In genomic region chr1:236416165-236416564, GRCh38 we compare ENCODE assay signal across 13 cellular contexts. TPM values are rescaled to one million over a fixed set of nuclear protein-coding genes. Genes with fewer than 3 reads are reported as not detected.
DNase-seq lines count a peak whose midpoint lies in the region; ATAC-seq, FAIRE-seq and TF ChIP-seq lines count a peak whose summit lies in the region.
"Had no signal": no experiment of that assay in that cellular context is flagged by ENCODE, and none has a peak within 500 bp of the region (broad histone marks: within the 10 kb centered on the region; RNA-seq: fewer than 3 reads in every experiment).

No MANE protein-coding gene starts in this region.

- H3K4me1 ChIP-seq in A673 (ENCODE audit: insufficient read depth, low read length, poor library complexity, severe bottlenecking): no peaks in the 10 kb centered on the region
- H3K4me1 ChIP-seq in endothelial cell of umbilical vein (ENCODE audit: control insufficient read depth, extremely low read depth, insufficient read depth, low read length): no peaks in the 10 kb centered on the region

- H3K27me3 ChIP-seq in A673 (replicated peaks; ENCODE audit: insufficient read depth, low read depth, low read length, poor library complexity) (no peaks in the 10 kb centered on the region), endothelial cell of umbilical vein (ENCODE audit: control insufficient read depth in 2 of 2, insufficient read depth in 2 of 2, low read length in 2 of 2) (no peaks in the 10 kb centered on the region)
- H3K27me3 ChIP-seq: body of pancreas had no signal

- H3K4me3 ChIP-seq in A673 (ENCODE audit: low read depth, low read length, poor library complexity, severe bottlenecking): no peak overlapping the region
- H3K4me3 ChIP-seq in endothelial cell of umbilical vein (replicated peaks in 1 of 3; ENCODE audit: insufficient read depth in 1 of 3, low read depth in 1 of 3, low read length in 3 of 3): no peak overlapping the region
- H3K4me3 ChIP-seq: body of pancreas had no signal

- ATAC-seq in GM18867 (IDR thresholded peaks at IDR 0.05; ENCODE audit: unreplicated experiment) (peak; percentile 83), WTC11 (no peak), HG03354 (IDR thresholded peaks at IDR 0.05; ENCODE audit: poor library complexity, severe bottlenecking, unreplicated experiment) (no peak), GM21825 (IDR thresholded peaks at IDR 0.05; ENCODE audit: unreplicated experiment) (no peak), HG02981 (IDR thresholded peaks at IDR 0.05; ENCODE audit: unreplicated experiment) (no peak)
- ATAC-seq: body of pancreas had no signal

- no peak for TF ChIP-seq POLR2A in endothelial cell of umbilical vein (IDR thresholded peaks at IDR 0.05; ENCODE audit: low read depth, low read length)

- H3K27ac ChIP-seq in A673 (ENCODE audit: low read depth, low read length, poor library complexity, severe bottlenecking): peak overlapping the region; percentile 54
- no peak overlapping the region for H3K27ac ChIP-seq in endothelial cell of umbilical vein (ENCODE audit: insufficient read depth, low read depth, low read length)
- H3K27ac ChIP-seq: body of pancreas, C4-2B had no signal

- no peak overlapping the region for H2AFZ ChIP-seq in endothelial cell of umbilical vein (ENCODE audit: low read depth, low read length)

- dilution Hi-C loops in endothelial cell of umbilical vein (cut with MboI; ENCODE audit: extremely low pct_ligation_motif_present, low sequenced_read_pairs): no loop called here

- H3K4me1 Mint-ChIP-seq in WTC11: peaks cover 17% of the 10 kb centered on the region

- no peaks in the 10 kb centered on the region for H4K20me1 ChIP-seq in endothelial cell of umbilical vein (replicated peaks; ENCODE audit: control insufficient read depth, extremely low read depth, insufficient read depth, low read length)

- H3K36me3 ChIP-seq in A673 (ENCODE audit: insufficient read depth, low read length, poor library complexity, severe bottlenecking) (no peaks in the 10 kb centered on the region), endothelial cell of umbilical vein (ENCODE audit: control insufficient read depth in 2 of 2, extremely low read depth in 1 of 2, insufficient read depth in 2 of 2, low read length in 2 of 2) (no peaks in the 10 kb centered on the region)

- no peaks in the 10 kb centered on the region for H3K9me1 ChIP-seq in endothelial cell of umbilical vein (replicated peaks; ENCODE audit: control insufficient read depth, extremely low read depth, insufficient read depth, low read length)

- H3K4me2 ChIP-seq in endothelial cell of umbilical vein (ENCODE audit: insufficient read depth, low read length): peak overlapping the region; percentile 25

- DNase-seq in A673 (ENCODE audit: low spot score) (peak; percentile 63), WTC11 (ENCODE audit: low spot score) (no peak), endothelial cell of umbilical vein (ENCODE audit: low read depth, low spot score) (peak; percentile 13), islet precursor cell (no peak)
- DNase-seq: body of pancreas, NCI-H2171 treated with DMSO at 0.1 percent for 48 hours, RPMI8226 had no signal

- 0 out of 2 replicates have a peak, but pooled peaks cover 4% of the 10 kb centered on the region for H3K36me3 Mint-ChIP-seq in WTC11

- H3K4me3 Mint-ChIP-seq in WTC11: no peak overlapping the region

- FAIRE-seq in endothelial cell of umbilical vein (lab: Jason Lieb, UNC): no peak
- FAIRE-seq: urothelium cell line had no signal

- CTCF ChIA-PET in A673 (lab: Charles Lee) (no interaction called here), WTC11 (lab: Charles Lee) (no interaction called here), endothelial cell of umbilical vein (lab: Charles Lee) (interaction anchor here (0.6 kb wide), 1 partner anchor 15 kb away, joined by 3 read pairs; no protein-coding TSS in a partner anchor)

- no peaks in the 10 kb centered on the region for H3K9me3 Mint-ChIP-seq in WTC11

- H3K79me2 ChIP-seq in endothelial cell of umbilical vein (ENCODE audit: control insufficient read depth, insufficient read depth, low read length): no peaks in the 10 kb centered on the region

- peak overlapping the region; percentile 24; the same call in 1 of the 2 replicates for H3K27ac Mint-ChIP-seq in WTC11

- H3K9ac ChIP-seq in endothelial cell of umbilical vein (replicated peaks; ENCODE audit: extremely low read depth, insufficient read depth, low read length): no peak overlapping the region

- POLR2A ChIA-PET in A673 (lab: Charles Lee; ENCODE audit: low non-redundant PET): no interaction called here
- POLR2A ChIA-PET in WTC11 (lab: Charles Lee): no interaction called here
- POLR2A ChIA-PET in endothelial cell of umbilical vein (lab: Charles Lee): no interaction called here

- intact Hi-C loops in A673 (cut with micrococcal nuclease; ENCODE audit: unreplicated experiment): no loop called here
- intact Hi-C loops in endothelial cell of umbilical vein (cut with micrococcal nuclease): no loop called here

- H3K9me3 ChIP-seq in A673 (ENCODE audit: low read depth, low read length, poor library complexity, severe bottlenecking) (no peaks in the 10 kb centered on the region), endothelial cell of umbilical vein (replicated peaks; ENCODE audit: control insufficient read depth, insufficient read depth, low read length) (no peaks in the 10 kb centered on the region)
- H3K9me3 ChIP-seq: body of pancreas had no signal

- TF ChIP-seq CTCF in A673 (conservative IDR thresholded peaks at IDR 0.05; ENCODE audit: low read depth, low read length) (no peak), WTC11 (IDR thresholded peaks at IDR 0.05) (no peak), endothelial cell of umbilical vein (IDR thresholded peaks at IDR 0.05; ENCODE audit: extremely low read depth in 1 of 2, insufficient read depth in 1 of 2, low read depth in 1 of 2, low read length in 2 of 2) (no peak)

- H3K27me3 Mint-ChIP-seq in WTC11 (ENCODE audit: low read depth): no peaks in the 10 kb centered on the region

- BruUV-seq in A673 (replicated peaks; lab: Mats Ljungman, UMichigan) (no TSS peak), endothelial cell of umbilical vein (replicated peaks; lab: Mats Ljungman, UMichigan) (no TSS peak)

TF ChIP-seq in WTC11, 78 proteins besides CTCF, POLR2A, EP300 and RAD21:
- TF ChIP-seq OVOL2 (CRISPR knock-in tag; IDR thresholded peaks at IDR 0.05; ENCODE audit: borderline replicate concordance): no peak
- TF ChIP-seq RORB (CRISPR knock-in tag; IDR thresholded peaks at IDR 0.05): no peak
- no peak for TF ChIP-seq ZMAT4 (CRISPR knock-in tag; IDR thresholded peaks at IDR 0.05)

TF ChIP-seq in endothelial cell of umbilical vein, 7 proteins besides CTCF, POLR2A, EP300 and RAD21:
- TF ChIP-seq POLR2AphosphoS5 (IDR thresholded peaks at IDR 0.05; ENCODE audit: insufficient read depth, low read depth, low read length): no peak
- TF ChIP-seq FOS (IDR thresholded peaks at IDR 0.05; ENCODE audit: borderline replicate concordance, insufficient read depth, low read length): no peak
- no peak for TF ChIP-seq JUN (IDR thresholded peaks at IDR 0.05; ENCODE audit: borderline replicate concordance, insufficient read depth, insufficient read length, low read depth)
- no peak for TF ChIP-seq GATA2 (IDR thresholded peaks at IDR 0.05; ENCODE audit: insufficient read depth, insufficient read length, low read depth, low read length)
- TF ChIP-seq MYC (IDR thresholded peaks at IDR 0.05; ENCODE audit: low read depth, low read length): no peak
- TF ChIP-seq EZH2 (IDR thresholded peaks at IDR 0.05; ENCODE audit: borderline replicate concordance, low read depth, low read length, severe bottlenecking): no peak
- no peak for TF ChIP-seq MAX (IDR thresholded peaks at IDR 0.05; ENCODE audit: insufficient read depth, insufficient read length)

RNA-seq across cellular contexts. Expression of gene EDARADD, which starts 22.1 kb away (rescaled TPM):
- total RNA-seq in A673 (2021) (0.15 and 0.52 TPM in 2 replicates), WTC11 (2021) (4.5 to 5.0 TPM (median 4.6 TPM) in 3 replicates), endothelial cell of umbilical vein (not detected in 2 replicates)
- polyA plus RNA-seq in endothelial cell of umbilical vein: 0.03 TPM in 1 of 2 replicates, not detected in the other
- not detected in 2 replicates for polyA plus RNA-seq in endothelial cell of umbilical vein (2011; cell fraction: cytosol; rRNA removed)
- polyA plus RNA-seq in endothelial cell of umbilical vein (2011; cell fraction: nucleus; rRNA removed): not detected in 2 replicates
- 0.19 TPM in 1 of 2 replicates, not detected in the other for polyA plus RNA-seq in endothelial cell of umbilical vein (2012)
- polyA minus RNA-seq in endothelial cell of umbilical vein: 0.06 TPM in 1 of 2 replicates, not detected in the other
- not detected for polyA minus RNA-seq in endothelial cell of umbilical vein (2011; cell fraction: cytosol; rRNA and poly(A)+ RNA removed)
- polyA minus RNA-seq in endothelial cell of umbilical vein (2011; cell fraction: nucleus; rRNA and poly(A)+ RNA removed): not detected in 2 replicates

Comparison
In these comparisons a context has a peak if more than half of its experiments do, and no peak if none do; other contexts are left out.
1. DNase-seq: peak in A673 (single experiment) and endothelial cell of umbilical vein (single experiment); none in WTC11 (single experiment) and islet precursor cell (single experiment).